In the genomic region with DNA sequence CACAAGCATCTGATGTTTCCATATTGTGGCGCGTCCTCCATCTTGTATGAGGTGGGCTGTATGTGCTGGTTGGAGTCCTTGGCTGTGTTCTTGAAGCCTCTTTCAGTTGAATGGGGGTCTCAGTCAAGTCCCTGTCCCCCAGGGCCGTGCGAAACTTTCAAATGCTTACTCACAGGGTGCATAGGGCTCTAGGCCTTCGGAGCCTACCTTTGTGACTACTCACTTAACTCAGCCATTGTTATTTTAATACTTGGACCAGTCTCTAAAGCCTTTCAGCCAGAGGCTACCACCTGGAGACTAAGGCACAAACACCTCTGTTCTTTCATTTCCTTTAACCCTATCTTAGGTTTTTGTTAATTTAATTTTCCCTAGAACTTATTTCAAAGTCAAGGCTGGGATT, we compare ENCODE assay signal across 18 cellular contexts.
DNase-seq lines count a peak whose midpoint lies in the region; ATAC-seq and TF ChIP-seq lines count a peak whose summit lies in the region.
"Had no signal": no experiment of that assay in that cellular context is flagged by ENCODE, and none has a peak within 500 bp of the region (broad histone marks: within the 10 kb centered on the region; RNA-seq: fewer than 3 reads in every experiment).

No MANE protein-coding gene starts in this region.

- no peak overlapping the region for H3K4ac ChIP-seq in mesendoderm (ENCODE audit: low read depth, low read length)

- peaks cover 11% of the 10 kb centered on the region; the same call in 1 of the 2 replicates for H3K9me3 Mint-ChIP-seq in WTC11

- no peaks in the 10 kb centered on the region for H3K9me3 ChIP-seq in sigmoid colon
- H3K9me3 ChIP-seq: HAP-1 had no signal

- no peak overlapping the region for H3K4me2 ChIP-seq in mesendoderm (ENCODE audit: low read length)

- H2AK5ac ChIP-seq in mesendoderm (ENCODE audit: low read length) = no peak overlapping the region

- H3K36me3 ChIP-seq in H7 (replicated peaks; ENCODE audit: control insufficient read depth, insufficient read depth, low read length) = no peaks in the 10 kb centered on the region
- H3K36me3 ChIP-seq in mesendoderm (ENCODE audit: control insufficient read depth, insufficient read depth, low read length) = no peaks in the 10 kb centered on the region
- H3K36me3 ChIP-seq in sigmoid colon = no peaks in the 10 kb centered on the region
- H3K36me3 ChIP-seq: BE2C, HAP-1 had no signal

- H3K79me1 ChIP-seq in mesendoderm (ENCODE audit: low read length) = no peaks in the 10 kb centered on the region

- H3K27ac ChIP-seq in mesendoderm (ENCODE audit: low read depth, low read length) (no peak overlapping the region), sigmoid colon (no peak overlapping the region)
- H3K27ac ChIP-seq: GM23248 had no signal

- no peak overlapping the region for H4K8ac ChIP-seq in mesendoderm (ENCODE audit: low read depth, low read length)

- H3K27me3 ChIP-seq in H7 (ENCODE audit: control insufficient read depth, insufficient read depth, low read length) = peaks cover 12% of the 10 kb centered on the region; the same call in 1 of the 2 replicates
- H3K27me3 ChIP-seq in mesendoderm (ENCODE audit: insufficient read depth, low read length, poor library complexity) = no peaks in the 10 kb centered on the region
- H3K27me3 ChIP-seq in sigmoid colon = no peaks in the 10 kb centered on the region
- H3K27me3 ChIP-seq: BE2C had no signal

- no peak overlapping the region for H2BK15ac ChIP-seq in mesendoderm (replicated peaks; ENCODE audit: low read depth)

- peaks cover 18% of the 10 kb centered on the region for H3K4me1 Mint-ChIP-seq in WTC11
- H3K4me1 Mint-ChIP-seq: CD4-positive, CD25-positive, alpha-beta regulatory T cell; IgD-negative memory B cell had no signal

- H4K5ac ChIP-seq in mesendoderm (ENCODE audit: low read length) = no peak overlapping the region

- DNase-seq in H7 = peak; percentile 24
- peak; percentile 18 for DNase-seq in WTC11 (ENCODE audit: low spot score)
- peak; percentile 42 for DNase-seq in iPS DF 19.7 (ENCODE audit: low read depth, low spot score)
- peak; percentile 2 for DNase-seq in mesendoderm
- DNase-seq in sigmoid colon = no peak
- DNase-seq in stimulated activated CD4-positive, alpha-beta T cell treated with anti-CD3 and anti-CD28 coated beads, Interleukin-4, amount 100 ng/mL, for 4 hours = no peak
- DNase-seq: ACHN; BE2C; C1 segment of cervical spinal cord; Caco-2; CD4-positive, CD25-positive, alpha-beta regulatory T cell; GDM1; GM23248; KBM-7 had no signal

- CTCF ChIA-PET in WTC11 (lab: Charles Lee) = no interaction called here

- ATAC-seq in WTC11 (peak; percentile 99), GM21529 (IDR thresholded peaks at IDR 0.05; ENCODE audit: unreplicated experiment) (no peak)
- ATAC-seq: HepG2 had no signal

- intact Hi-C loops in sigmoid colon (cut with DNase I) = no loop called here

- H3K4me3 ChIP-seq in H7 (ENCODE audit: insufficient read depth, low read depth, low read length) = no peak overlapping the region
- H3K4me3 ChIP-seq in mesendoderm (ENCODE audit: low read length) = no peak overlapping the region
- H3K4me3 ChIP-seq in sigmoid colon = no peak overlapping the region
- H3K4me3 ChIP-seq: GM23248, HAP-1 had no signal

- no peak overlapping the region for H3K27ac Mint-ChIP-seq in WTC11
- H3K27ac Mint-ChIP-seq: CD4-positive, CD25-positive, alpha-beta regulatory T cell; IgD-negative memory B cell had no signal

- no peak overlapping the region; the same call in 1 of the 2 replicates for H3K4me3 Mint-ChIP-seq in WTC11
- H3K4me3 Mint-ChIP-seq: CD4-positive, CD25-positive, alpha-beta regulatory T cell; IgD-negative memory B cell had no signal

- no peak for TF ChIP-seq EP300 in sigmoid colon (IDR thresholded peaks at IDR 0.05)

- H3K4me1 ChIP-seq in mesendoderm (ENCODE audit: control insufficient read depth, low read depth, low read length) (no peaks in the 10 kb centered on the region), sigmoid colon (no peaks in the 10 kb centered on the region)
- H3K4me1 ChIP-seq: BE2C, Caco-2, HAP-1 had no signal

- H3K56ac ChIP-seq in mesendoderm (ENCODE audit: low read length) = no peak overlapping the region

- TF ChIP-seq POLR2A in sigmoid colon (IDR thresholded peaks at IDR 0.05) = no peak

- H3K79me2 ChIP-seq in mesendoderm (ENCODE audit: control insufficient read depth, insufficient read depth, low read length) = no peaks in the 10 kb centered on the region

- POLR2A ChIA-PET in WTC11 (lab: Charles Lee) = no interaction called here

- H2BK5ac ChIP-seq in mesendoderm (ENCODE audit: low read length) = no peak overlapping the region

- no peak overlapping the region for H3K23ac ChIP-seq in mesendoderm (ENCODE audit: low read length)

- TF ChIP-seq CTCF in WTC11 (IDR thresholded peaks at IDR 0.05) (no peak), sigmoid colon (IDR thresholded peaks at IDR 0.05) (no peak)

- H2BK120ac ChIP-seq in mesendoderm (ENCODE audit: low read depth, low read length) = no peak overlapping the region

- no peak overlapping the region for H3K9ac ChIP-seq in mesendoderm (ENCODE audit: low read length)
- H3K9ac ChIP-seq: GM23248 had no signal

- H3K18ac ChIP-seq in mesendoderm (ENCODE audit: low read length) = no peak overlapping the region

- H3K27me3 Mint-ChIP-seq in WTC11 (ENCODE audit: low read depth) = peaks cover 74% of the 10 kb centered on the region
- H3K27me3 Mint-ChIP-seq: IgD-negative memory B cell had no signal

- no peaks in the 10 kb centered on the region for H3K36me3 Mint-ChIP-seq in WTC11
- H3K36me3 Mint-ChIP-seq: CD4-positive, CD25-positive, alpha-beta regulatory T cell; IgD-negative memory B cell had no signal

- no CpG with 5 or more reads among the region's 5 CpGs for WGBS in mesendoderm (ENCODE audit: extremely low coverage, insufficient coverage, low lambda C conversion rate)
- 78% methylated on average over 5 of the region's 5 CpGs for WGBS in sigmoid colon, 2 donors

TF ChIP-seq in WTC11, 78 proteins besides CTCF, POLR2A, EP300 and RAD21:
- TF ChIP-seq ARID4B (CRISPR knock-in tag; IDR thresholded peaks at IDR 0.05; ENCODE audit: borderline replicate concordance) (no peak), IRF1 (CRISPR knock-in tag; IDR thresholded peaks at IDR 0.05) (no peak), ZNF671 (CRISPR knock-in tag; IDR thresholded peaks at IDR 0.05) (no peak)
- TF ChIP-seq, protein P1, sequence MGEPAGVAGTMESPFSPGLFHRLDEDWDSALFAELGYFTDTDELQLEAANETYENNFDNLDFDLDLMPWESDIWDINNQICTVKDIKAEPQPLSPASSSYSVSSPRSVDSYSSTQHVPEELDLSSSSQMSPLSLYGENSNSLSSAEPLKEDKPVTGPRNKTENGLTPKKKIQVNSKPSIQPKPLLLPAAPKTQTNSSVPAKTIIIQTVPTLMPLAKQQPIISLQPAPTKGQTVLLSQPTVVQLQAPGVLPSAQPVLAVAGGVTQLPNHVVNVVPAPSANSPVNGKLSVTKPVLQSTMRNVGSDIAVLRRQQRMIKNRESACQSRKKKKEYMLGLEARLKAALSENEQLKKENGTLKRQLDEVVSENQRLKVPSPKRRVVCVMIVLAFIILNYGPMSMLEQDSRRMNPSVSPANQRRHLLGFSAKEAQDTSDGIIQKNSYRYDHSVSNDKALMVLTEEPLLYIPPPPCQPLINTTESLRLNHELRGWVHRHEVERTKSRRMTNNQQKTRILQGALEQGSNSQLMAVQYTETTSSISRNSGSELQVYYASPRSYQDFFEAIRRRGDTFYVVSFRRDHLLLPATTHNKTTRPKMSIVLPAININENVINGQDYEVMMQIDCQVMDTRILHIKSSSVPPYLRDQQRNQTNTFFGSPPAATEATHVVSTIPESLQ (CRISPR knock-in tag; IDR thresholded peaks at IDR 0.05) = no peak

Comparison
In these comparisons a context has a peak if more than half of its experiments do, and no peak if none do; other contexts are left out.
1. DNase-seq: peak in H7 (single experiment), WTC11 (single experiment), iPS DF 19.7 (single experiment) and mesendoderm (single experiment); none in sigmoid colon (single experiment) and stimulated activated CD4-positive, alpha-beta T cell treated with anti-CD3 and anti-CD28 coated beads, Interleukin-4, amount 100 ng/mL, for 4 hours (0 of 2).